Comparison of ENCODE assay signal across 18 cellular contexts in genomic region chr4:53098681-53099121, GRCh38.
DNase-seq lines count a peak whose midpoint lies in the region; ATAC-seq and TF ChIP-seq lines count a peak whose summit lies in the region.
"Had no signal": no experiment of that assay in that cellular context is flagged by ENCODE, and none has a peak within 500 bp of the region (broad histone marks: within the 10 kb centered on the region; RNA-seq: fewer than 3 reads in every experiment).

No MANE protein-coding gene starts in this region.

- no TSS peak for BruUV-seq in PC-3 (replicated peaks; lab: Mats Ljungman, UMichigan)
- BruUV-seq in Calu3 (replicated peaks; lab: Mats Ljungman, UMichigan) = no TSS peak

- CTCF ChIA-PET in PC-3 (lab: Charles Lee) = interaction anchor here (0.6 kb wide), 1 partner anchor 722 kb away, joined by 6 read pairs; no protein-coding TSS in a partner anchor
- CTCF ChIA-PET in Calu3 (lab: Charles Lee) = no interaction called here

- H2AFZ ChIP-seq in PC-3 (ENCODE audit: low read length) = no peak overlapping the region

- ATAC-seq in PC-3 (peak; percentile 83), HG03280 (IDR thresholded peaks at IDR 0.05; ENCODE audit: unreplicated experiment) (no peak), HG03565 (IDR thresholded peaks at IDR 0.05; ENCODE audit: unreplicated experiment) (no peak)
- ATAC-seq: activated naive CD8-positive, alpha-beta T cell treated with anti-CD3 and anti-CD28 coated beads, Interleukin-2, amount 50 U/mL, for 24 hours; activated T-cell treated with anti-CD3 and anti-CD28 coated beads, Interleukin-2, amount 50 U/mL, for 4 hours had no signal

- no peaks in the 10 kb centered on the region for H3F3A ChIP-seq in PC-3 (ENCODE audit: low read length, unreplicated experiment)

- H3K79me2 ChIP-seq in PC-3 (ENCODE audit: low read length) = no peaks in the 10 kb centered on the region

- H4K20me1 ChIP-seq in PC-3 (ENCODE audit: low read length) = no peaks in the 10 kb centered on the region

- peak; percentile 79 for DNase-seq in EH (ENCODE audit: low read depth)
- DNase-seq in PC-3 = peak; percentile 58
- peak; percentile 63 for DNase-seq in choroid plexus epithelial cell (ENCODE audit: low read depth)
- peak; percentile 54 to 92 for DNase-seq in lung microvascular endothelial cell (ENCODE audit: low read depth in 2 of 2)
- no peak for DNase-seq in Calu3
- DNase-seq in cortex of kidney (lab: John Stamatoyannopoulos, UW) = no peak
- DNase-seq: activated CD4-positive, alpha-beta T cell treated with anti-CD3 and anti-CD28 coated beads, Interleukin-2, amount 50 U/mL, for 4 hours; activated naive CD8-positive, alpha-beta T cell treated with anti-CD3 and anti-CD28 coated beads, Interleukin-2, amount 50 U/mL, for 24 hours; activated T-cell treated with anti-CD3 and anti-CD28 coated beads, Interleukin-2, amount 50 U/mL, for 4 hours; cerebellar nuclear complex; mesendoderm; MM.1S; NCI-H187 treated with DMSO at 0.1 percent for 48 hours; NCI-H524 had no signal

- H3K4me3 Mint-ChIP-seq in Calu3 (ENCODE audit: low read depth, unreplicated experiment) = no peak overlapping the region
- H3K4me3 Mint-ChIP-seq: activated naive CD8-positive, alpha-beta T cell treated with anti-CD3 and anti-CD28 coated beads, Interleukin-2, amount 50 U/mL, for 24 hours; activated T-cell treated with anti-CD3 and anti-CD28 coated beads, Interleukin-2, amount 50 U/mL, for 4 hours; neural crest cell had no signal

- no peaks in the 10 kb centered on the region for H3K9me2 ChIP-seq in PC-3 (replicated peaks; ENCODE audit: low read length)

- H3K27me3 ChIP-seq in PC-3 (ENCODE audit: low read length) = no peaks in the 10 kb centered on the region

- H3K4me3 ChIP-seq in PC-3 (ENCODE audit: low read length) (no peak overlapping the region), choroid plexus epithelial cell (ENCODE audit: low read depth, low read length) (no peak overlapping the region)
- H3K4me3 ChIP-seq: SK-N-MC had no signal

- no peaks in the 10 kb centered on the region for H3K9me3 ChIP-seq in PC-3 (ENCODE audit: low read length)

- TF ChIP-seq CTCF in PC-3 (conservative IDR thresholded peaks at IDR 0.05; ENCODE audit: low read depth, low read length) = no peak
- no peak for TF ChIP-seq CTCF in choroid plexus epithelial cell (conservative IDR thresholded peaks at IDR 0.05; ENCODE audit: low read depth, low read length)
- TF ChIP-seq CTCF in Calu3 (IDR thresholded peaks at IDR 0.05; ENCODE audit: unreplicated experiment) = no peak

- no peaks in the 10 kb centered on the region for H3K27me3 Mint-ChIP-seq in Calu3 (ENCODE audit: unreplicated experiment)
- H3K27me3 Mint-ChIP-seq: activated naive CD8-positive, alpha-beta T cell treated with anti-CD3 and anti-CD28 coated beads, Interleukin-2, amount 50 U/mL, for 24 hours had no signal

- peak overlapping the region; percentile 0; the same call in 1 of the 2 replicates for H3K27ac ChIP-seq in PC-3 (ENCODE audit: low read length)
- H3K27ac ChIP-seq: SK-N-MC had no signal

- intact Hi-C loops in PC-3 (cut with micrococcal nuclease) = no loop called here
- intact Hi-C loops in Calu3 (cut with micrococcal nuclease; ENCODE audit: unreplicated experiment) = no loop called here

- H3K36me3 Mint-ChIP-seq in Calu3 (ENCODE audit: insufficient read depth, unreplicated experiment) = no peaks in the 10 kb centered on the region

- H3K4me2 ChIP-seq in PC-3 (ENCODE audit: low read length) = no peak overlapping the region

- H3K4me1 ChIP-seq in PC-3 (ENCODE audit: insufficient read depth, low read length) = peaks cover 24% of the 10 kb centered on the region

- POLR2A ChIA-PET in PC-3 (lab: Charles Lee; ENCODE audit: unreplicated experiment) = no interaction called here

- no peak overlapping the region for H3K9ac ChIP-seq in PC-3 (ENCODE audit: low read length)

- H3K9me3 Mint-ChIP-seq in Calu3 (ENCODE audit: low read depth, unreplicated experiment) = peaks cover 4% of the 10 kb centered on the region
- H3K9me3 Mint-ChIP-seq: neural crest cell had no signal

- H3K36me3 ChIP-seq in PC-3 (ENCODE audit: low read depth, low read length) = no peaks in the 10 kb centered on the region

- H3K27ac Mint-ChIP-seq in Calu3 (ENCODE audit: unreplicated experiment) = no peak overlapping the region
- H3K27ac Mint-ChIP-seq: activated naive CD8-positive, alpha-beta T cell treated with anti-CD3 and anti-CD28 coated beads, Interleukin-2, amount 50 U/mL, for 24 hours had no signal

- no peaks in the 10 kb centered on the region for H3K4me1 Mint-ChIP-seq in Calu3 (ENCODE audit: low read depth, unreplicated experiment)
- H3K4me1 Mint-ChIP-seq: neural crest cell had no signal

Comparison
In these comparisons a context has a peak if more than half of its experiments do, and no peak if none do; other contexts are left out.
1. DNase-seq: peak in EH (single experiment), PC-3 (single experiment), choroid plexus epithelial cell (single experiment) and lung microvascular endothelial cell (2 of 2); none in Calu3 (single experiment) and cortex of kidney (single experiment).